ENCODE assay signal across 24 cellular contexts in the genomic region with DNA sequence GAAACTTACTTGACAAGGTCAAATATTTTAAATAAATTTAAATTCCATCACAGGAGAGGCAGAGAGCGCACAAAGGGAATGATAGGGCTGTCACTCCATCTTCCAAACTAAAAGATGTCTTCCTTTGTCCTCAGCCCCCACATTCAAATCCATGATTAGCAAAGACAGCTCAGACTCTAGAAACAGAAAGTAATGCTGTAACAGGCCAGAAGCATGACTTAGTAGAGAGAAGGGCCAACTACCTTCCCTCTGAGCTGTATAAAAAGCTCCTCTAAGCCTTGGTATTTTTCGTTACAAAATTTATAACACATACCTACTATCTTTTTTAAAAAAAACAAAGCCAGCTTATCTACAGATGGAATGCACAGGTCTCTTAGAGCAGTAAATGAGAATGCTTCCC.
"Had no signal": no experiment of that assay in that cellular context is flagged by ENCODE, and none has a peak within 500 bp of the region (broad histone marks: within the 10 kb centered on the region; RNA-seq: fewer than 3 reads in every experiment).

No MANE protein-coding gene starts in this region.

- H3K27ac ChIP-seq: VCaP had no signal

- DNase-seq: activated CD4-positive, alpha-beta memory T cell treated with anti-CD3 and anti-CD28 coated beads, Interleukin-2, amount 10 ng/mL, durations not matched to agents 7 days and 5 days; activated CD4-positive, alpha-beta T cell treated with anti-CD3 and anti-CD28 coated beads for 36 hours; activated CD4-positive, alpha-beta T cell treated with anti-CD3 and anti-CD28 coated beads, Interleukin-2, amount 50 U/mL, for 1 hour; activated CD4-positive, CD25-positive, alpha-beta regulatory T cell; activated gamma-delta T cell; activated naive CD4-positive, alpha-beta T cell treated with anti-CD3 and anti-CD28 coated beads for 36 hours; activated T-cell treated with anti-CD3 and anti-CD28 coated beads for 4 hours; activated T-cell treated with anti-CD3 and anti-CD28 coated beads, Interleukin-2, amount 50 U/mL, for 48 hours; cerebellar nuclear complex; NCI-H1092; NCI-H1417; NCI-H1694; NCI-H2029; NCI-H2107; NCI-H2171 treated with DMSO at 0.1 percent for 48 hours; NCI-H226; NCI-H526; NCI-H774; SHP77; T-cell; T-helper 2 cell; T1000 had no signal

- ATAC-seq: activated CD4-positive, alpha-beta T cell treated with anti-CD3 and anti-CD28 coated beads for 36 hours; activated T-helper 17 cell treated with anti-CD3 and anti-CD28 coated beads, Interleukin-2, amount 50 U/mL, for 72 hours; T-cell had no signal
